In genomic region chr6:392441-393390, GRCh38 we compare ENCODE assay signal across 1 cellular context.
TF ChIP-seq lines count a peak whose summit lies in the region.

No MANE protein-coding gene starts in this region.

TF ChIP-seq in GM12878, 131 proteins besides CTCF, POLR2A, EP300 and RAD21 (continued from another document):
- TF ChIP-seq POU2F2 (IDR thresholded peaks at IDR 0.05; ENCODE audit: borderline replicate concordance, low read depth, low read length) (peak; percentile 50; the same call in 2 of the 3 replicates), ETV6 (conservative IDR thresholded peaks at IDR 0.05 in 1 of 2, IDR thresholded peaks at IDR 0.05 in 1 of 2; ENCODE audit: borderline replicate concordance in 1 of 2, low read depth in 1 of 2) (no peak), BHLHE40 (IDR thresholded peaks at IDR 0.05; ENCODE audit: borderline replicate concordance in 1 of 2, low read depth in 2 of 2, low read length in 1 of 2) (0 out of 4 replicates have a peak, but pooled peaks of 1 of the 2 experiments have one; percentile 33), ZBED1 (IDR thresholded peaks at IDR 0.05; ENCODE audit: borderline replicate concordance) (0 out of 2 replicates have a peak, but pooled peaks have one; percentile 10), ZNF274 (IDR thresholded peaks at IDR 0.05; ENCODE audit: insufficient read depth, insufficient read length) (no peak), ZNF217 (IDR thresholded peaks at IDR 0.05) (no peak), ATF7 (IDR thresholded peaks at IDR 0.05; ENCODE audit: low read depth) (no peak), TBL1XR1 (IDR thresholded peaks at IDR 0.05; ENCODE audit: low read depth, low read length) (0 out of 2 replicates have a peak, but pooled peaks have one; percentile 39), BRCA1 (IDR thresholded peaks at IDR 0.05; ENCODE audit: low read depth, low read length) (no peak), MLLT1 (IDR thresholded peaks at IDR 0.05) (peak; percentile 94), STAT1 (conservative IDR thresholded peaks at IDR 0.05) (no peak), NFIC (IDR thresholded peaks at IDR 0.05; ENCODE audit: low read depth, low read length) (no peak), IKZF2 (IDR thresholded peaks at IDR 0.05) (no peak), SMAD5 (IDR thresholded peaks at IDR 0.05; ENCODE audit: low read depth) (peak; percentile 76), SREBF2 (IDR thresholded peaks at IDR 0.05; ENCODE audit: low read length) (no peak), MEF2B (IDR thresholded peaks at IDR 0.05; ENCODE audit: partially characterized antibody, poor library complexity, severe bottlenecking) (no peak), PAX5 (IDR thresholded peaks at IDR 0.05; ENCODE audit: borderline replicate concordance, low read depth, low read length) (no peak), HSF1 (IDR thresholded peaks at IDR 0.05; ENCODE audit: low read depth, low read length) (no peak), CBFB (IDR thresholded peaks at IDR 0.05; ENCODE audit: low read depth) (no peak), DPF2 (IDR thresholded peaks at IDR 0.05) (no peak), SMAD1 (IDR thresholded peaks at IDR 0.05; ENCODE audit: low read depth, partially characterized antibody) (peak; percentile 61), NRF1 (conservative IDR thresholded peaks at IDR 0.05; ENCODE audit: low read depth, low read length) (no peak), TCF3 (IDR thresholded peaks at IDR 0.05; ENCODE audit: borderline replicate concordance, insufficient read depth, low read depth, low read length) (peak; percentile 12; the same call in 1 of the 2 replicates), SUZ12 (IDR thresholded peaks at IDR 0.05; ENCODE audit: unreplicated experiment) (no peak), CREB1 (IDR thresholded peaks at IDR 0.05; ENCODE audit: low read depth) (peak; percentile 30; the same call in 1 of the 2 replicates), SRF (IDR thresholded peaks at IDR 0.05; ENCODE audit: low read depth in 2 of 2, low read length in 2 of 2) (no peak), REST (IDR thresholded peaks at IDR 0.05; ENCODE audit: low read depth, low read length) (peak; percentile 39; the same call in 1 of the 2 replicates), HDAC6 (IDR thresholded peaks at IDR 0.05; ENCODE audit: unreplicated experiment) (no peak), ZZZ3 (IDR thresholded peaks at IDR 0.05; ENCODE audit: control insufficient read depth, insufficient read length, low read depth) (no peak), BACH1 (IDR thresholded peaks at IDR 0.05; ENCODE audit: borderline replicate concordance) (0 out of 2 replicates have a peak, but pooled peaks have one; percentile 15), PKNOX1 (IDR thresholded peaks at IDR 0.05) (no peak), ATF2 (IDR thresholded peaks at IDR 0.05; ENCODE audit: low read length) (0 out of 2 replicates have a peak, but pooled peaks have one; percentile 14), POLR2AphosphoS5 (IDR thresholded peaks at IDR 0.05; ENCODE audit: low read length) (peak; percentile 81), RUNX3 (IDR thresholded peaks at IDR 0.05; ENCODE audit: low read length) (no peak), E2F8 (IDR thresholded peaks at IDR 0.05; ENCODE audit: low read depth, partially characterized antibody) (no peak), IRF3 (IDR thresholded peaks at IDR 0.05) (no peak), HDGF (IDR thresholded peaks at IDR 0.05) (peak; percentile 58), EGR1 (IDR thresholded peaks at IDR 0.05; ENCODE audit: borderline replicate concordance in 1 of 2, low read depth in 2 of 2, low read length in 2 of 2) (no peak)
